ENCODE assay signal across 13 cellular contexts in the genomic region with DNA sequence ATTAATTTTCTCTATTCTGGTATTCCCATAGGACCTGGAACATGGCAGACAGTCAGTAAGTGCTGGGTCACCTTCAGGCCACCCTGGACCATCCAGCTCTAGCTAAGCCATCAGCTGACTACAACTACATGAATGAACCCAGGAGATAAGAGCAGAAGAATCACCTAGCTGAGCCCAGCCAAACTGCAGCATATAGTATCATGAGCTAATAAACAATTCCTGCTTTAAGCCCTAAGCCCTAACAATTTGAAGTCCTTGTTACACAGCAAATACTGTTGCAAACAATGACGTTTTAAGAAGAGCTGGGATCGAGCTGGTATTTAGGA. TPM values are rescaled to one million over a fixed set of nuclear protein-coding genes. Genes with fewer than 3 reads are reported as not detected.
A peak's percentile ranks its signal among the peaks of the same experiment; 100 is the strongest.
DNase-seq lines count a peak whose midpoint lies in the region; ATAC-seq and TF ChIP-seq lines count a peak whose summit lies in the region.
"Had no signal": no experiment of that assay in that cellular context is flagged by ENCODE, and none has a peak within 500 bp of the region (broad histone marks: within the 10 kb centered on the region; RNA-seq: fewer than 3 reads in every experiment).

No MANE protein-coding gene starts in this region.

- H3K4me3 Mint-ChIP-seq in T-cell, result no peak overlapping the region
- no peak overlapping the region for H3K4me3 Mint-ChIP-seq in effector memory CD8-positive, alpha-beta T cell

- H3K9me3 Mint-ChIP-seq in T-cell, result peaks cover 0 to 8% (median 6%) of the 10 kb centered on the region in 3 donors
- H3K9me3 Mint-ChIP-seq in effector memory CD8-positive, alpha-beta T cell, result no peaks in the 10 kb centered on the region

- H3K27ac ChIP-seq in right atrium auricular region, result peak overlapping the region; percentile 18 to 31
- H3K27ac ChIP-seq in upper lobe of left lung, result peak overlapping the region in 3 of 4 donors; percentile 31 to 57 (median 35)
- H3K27ac ChIP-seq: VCaP had no signal

- no peak for TF ChIP-seq EP300 in upper lobe of left lung (IDR thresholded peaks at IDR 0.05)

- ATAC-seq in T-cell (replicated peaks in 1 of 4) (no peak), upper lobe of left lung (ENCODE audit: low FRiP score in 2 of 2) (no peak)
- no peak for ATAC-seq in effector memory CD8-positive, alpha-beta T cell (replicated peaks)

- TF ChIP-seq CTCF in right atrium auricular region (IDR thresholded peaks at IDR 0.05) (no peak), upper lobe of left lung (IDR thresholded peaks at IDR 0.05) (no peak)

- TF ChIP-seq POLR2A in upper lobe of left lung (IDR thresholded peaks at IDR 0.05), result no peak

- H3K27me3 ChIP-seq in right atrium auricular region (no peaks in the 10 kb centered on the region), upper lobe of left lung (no peaks in the 10 kb centered on the region)
- H3K27me3 ChIP-seq: transverse colon had no signal

- WGBS in upper lobe of left lung, 2 donors, result 93 to 98% methylated on average over 2 of the region's 2 CpGs

- H3K4me1 Mint-ChIP-seq in T-cell, result peaks cover 12 to 36% (median 23%) of the 10 kb centered on the region in 3 donors
- H3K4me1 Mint-ChIP-seq in effector memory CD8-positive, alpha-beta T cell (ENCODE audit: low read depth in 2 of 2), result peaks cover 25 to 35% of the 10 kb centered on the region in 2 donors

- DNase-seq in right atrium auricular region (ENCODE audit: low spot score) (no peak), cardiac septum (ENCODE audit: low spot score) (no peak), T-cell (no peak), upper lobe of left lung (no peak), NCI-H1092 (lab: John Stamatoyannopoulos, UW) (no peak), epidermal melanocyte (ENCODE audit: insufficient read length, low spot score) (no peak), RPMI8226 (no peak)
- DNase-seq in effector memory CD8-positive, alpha-beta T cell, result no peak
- DNase-seq: NCI-H446 treated with DMSO at 0.1 percent for 48 hours, occipital lobe, transverse colon had no signal

- no peaks in the 10 kb centered on the region for H3K36me3 Mint-ChIP-seq in T-cell
- no peaks in the 10 kb centered on the region for H3K36me3 Mint-ChIP-seq in effector memory CD8-positive, alpha-beta T cell (ENCODE audit: insufficient read depth)

- H3K4me3 ChIP-seq in right atrium auricular region (no peak overlapping the region), upper lobe of left lung (no peak overlapping the region)
- H3K4me3 ChIP-seq: esophagus muscularis mucosa, transverse colon had no signal

- POLR2A ChIA-PET in T-cell (lab: Charles Lee), result interaction anchor here (0.5 kb wide), 2 partner anchors 19 to 182 kb away, joined by 5 read pairs; no protein-coding TSS in a partner anchor

- H3K27me3 Mint-ChIP-seq in T-cell, result peaks cover 4 to 7% of the 10 kb centered on the region in 2 donors
- peaks cover 0 to 13% of the 10 kb centered on the region in 2 donors for H3K27me3 Mint-ChIP-seq in effector memory CD8-positive, alpha-beta T cell

- intact Hi-C loops in cardiac septum (cut with DNase I), result no loop called here

- CTCF ChIA-PET in T-cell (lab: Charles Lee), result no interaction called here

- H3K27ac Mint-ChIP-seq in T-cell, result peak overlapping the region; percentile 85 to 86
- H3K27ac Mint-ChIP-seq in effector memory CD8-positive, alpha-beta T cell, result peak overlapping the region; percentile 66 to 91

- H3K9me3 ChIP-seq in right atrium auricular region (peaks cover 0 to 10% of the 10 kb centered on the region in 2 donors), upper lobe of left lung (peaks cover 0 to 6% (median 3%) of the 10 kb centered on the region in 4 donors)
- H3K9me3 ChIP-seq: transverse colon had no signal

- H3K36me3 ChIP-seq in right atrium auricular region, result no peaks in the 10 kb centered on the region
- no peaks in the 10 kb centered on the region for H3K36me3 ChIP-seq in upper lobe of left lung
- H3K36me3 ChIP-seq: esophagus muscularis mucosa, transverse colon had no signal

- H3K4me1 ChIP-seq in right atrium auricular region (peaks cover 0 to 10% of the 10 kb centered on the region in 2 donors), upper lobe of left lung (peaks cover 10 to 42% (median 19%) of the 10 kb centered on the region in 4 donors)

RNA-seq across cellular contexts. Expression of gene CITED4, which starts 14.2 kb away (rescaled TPM):
- 10 to 100 TPM; 18.8 to 32.7 TPM for total RNA-seq in right atrium auricular region
- total RNA-seq in cardiac septum, result 8.7 TPM
- 10 to 100 TPM; 23.4 to 37.0 (median 28.4) TPM for total RNA-seq in T-cell
- total RNA-seq in upper lobe of left lung, result 10 to 100 TPM in 5 of 6 donors, 1 to 10 TPM in 1; 8.4 to 36.5 (median 19.8) TPM
